Comparison of ENCODE assay signal across 17 cellular contexts in genomic region chr3:188031106-188031505, GRCh38.
"Had no signal": no experiment of that assay in that cellular context is flagged by ENCODE, and none has a peak within 500 bp of the region (broad histone marks: within the 10 kb centered on the region; RNA-seq: fewer than 3 reads in every experiment).

No MANE protein-coding gene starts in this region.

- ATAC-seq: foreskin keratinocyte; left colon; mucosa of descending colon; naive thymus-derived CD8-positive, alpha-beta T cell; sciatic nerve; stimulated activated memory B cell treated with anti-CD40 and anti-IgM and Interleukin-4, amounts not matched to agents 10 μg/mL and 1 μg/mL and 100 μg/mL, for 72 hours had no signal

- DNase-seq: foreskin keratinocyte; head of caudate nucleus; left colon; mammary epithelial cell; mucosa of descending colon; naive thymus-derived CD8-positive, alpha-beta T cell; psoas muscle; retina; spleen; stimulated activated CD4-positive, alpha-beta T cell treated with anti-CD3 and anti-CD28 coated beads, Interleukin-15, amount 100 ng/mL, for 24 hours; stimulated activated CD4-positive, alpha-beta T cell treated with anti-CD3 and anti-CD28 coated beads, Interleukin-1b, Interleukin-23, amount 100 ng/mL, for 48 hours; stimulated activated CD4-positive, alpha-beta T cell treated with anti-CD3 and anti-CD28 coated beads, Interleukin-4, amount 100 ng/mL, for 24 hours had no signal

- H3K79me2 ChIP-seq: hepatocyte had no signal

- H3K9me3 ChIP-seq: mucosa of descending colon, neutrophil, psoas muscle, tibial nerve had no signal

- H3K4me1 ChIP-seq: psoas muscle, tibial nerve had no signal

- H3K4me2 ChIP-seq: hepatocyte had no signal

- H3K4me3 ChIP-seq: hepatocyte, mucosa of descending colon, psoas muscle, spleen, tibial nerve had no signal

- H3K27ac ChIP-seq: foreskin keratinocyte, hepatocyte, neutrophil, psoas muscle, spleen, tibial nerve had no signal

- H3K36me3 ChIP-seq: neutrophil, spleen, tibial nerve had no signal

- H3K27me3 ChIP-seq: foreskin keratinocyte, hepatocyte, neutrophil, spleen, tibial nerve had no signal

- H2AFZ ChIP-seq: hepatocyte had no signal
